In the genomic region with DNA sequence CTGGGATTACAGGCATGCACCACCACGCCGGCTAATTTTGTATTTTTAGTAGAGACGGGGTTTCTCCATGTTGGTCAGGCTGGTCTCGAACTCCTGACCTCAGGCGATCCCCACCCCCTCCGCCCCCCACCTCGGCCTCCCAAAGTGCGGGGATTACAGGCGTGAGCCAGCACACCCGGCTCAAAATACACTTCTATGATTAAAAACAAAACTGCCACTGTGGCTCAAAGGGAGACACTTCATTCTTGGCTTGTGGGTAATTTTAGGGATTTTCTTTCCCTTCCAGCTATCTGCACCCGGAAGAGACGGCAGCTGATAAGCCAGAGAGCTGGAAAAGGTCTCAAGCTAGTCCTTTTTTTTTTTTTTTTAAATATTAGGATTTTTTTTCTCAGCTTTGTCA, we compare ENCODE assay signal across 1 cellular context.
TF ChIP-seq lines count a peak whose summit lies in the region.

No MANE protein-coding gene starts in this region.

TF ChIP-seq in GM12878, 131 proteins besides CTCF, POLR2A, EP300 and RAD21:
- TF ChIP-seq JUNB (IDR thresholded peaks at IDR 0.05): peak; percentile 46; the same call in 1 of the 2 replicates
- peak; percentile 45; the same call in 1 of the 2 replicates for TF ChIP-seq EED (IDR thresholded peaks at IDR 0.05; ENCODE audit: low read depth)
- no peak for TF ChIP-seq ZNF274 (IDR thresholded peaks at IDR 0.05; ENCODE audit: insufficient read depth, insufficient read length)
- TF ChIP-seq SRF (IDR thresholded peaks at IDR 0.05; ENCODE audit: low read depth in 2 of 2, low read length in 2 of 2): no peak
- TF ChIP-seq CEBPB (IDR thresholded peaks at IDR 0.05; ENCODE audit: borderline replicate concordance in 1 of 2, low read depth in 2 of 2, low read length in 2 of 2): no peak
- peak; percentile 49 for TF ChIP-seq RUNX3 (IDR thresholded peaks at IDR 0.05; ENCODE audit: low read length)
- peak in 1 of 2 experiments; percentile 20; a peak in 1 of 4 replicates for TF ChIP-seq IKZF2 (IDR thresholded peaks at IDR 0.05)
- no peak for TF ChIP-seq CHD4 (IDR thresholded peaks at IDR 0.05)
- TF ChIP-seq IKZF1 (conservative IDR thresholded peaks at IDR 0.05): 0 out of 2 replicates have a peak, but pooled peaks have one; percentile 17
- no peak for TF ChIP-seq MYC (IDR thresholded peaks at IDR 0.05; ENCODE audit: insufficient read depth, insufficient read length, insufficient replicate concordance, low read length, severe bottlenecking)
- no peak for TF ChIP-seq POU2F2 (IDR thresholded peaks at IDR 0.05; ENCODE audit: borderline replicate concordance, low read depth, low read length)
- TF ChIP-seq HDAC2 (IDR thresholded peaks at IDR 0.05): no peak
